Comparison of ENCODE assay signal across 10 cellular contexts in the genomic region with DNA sequence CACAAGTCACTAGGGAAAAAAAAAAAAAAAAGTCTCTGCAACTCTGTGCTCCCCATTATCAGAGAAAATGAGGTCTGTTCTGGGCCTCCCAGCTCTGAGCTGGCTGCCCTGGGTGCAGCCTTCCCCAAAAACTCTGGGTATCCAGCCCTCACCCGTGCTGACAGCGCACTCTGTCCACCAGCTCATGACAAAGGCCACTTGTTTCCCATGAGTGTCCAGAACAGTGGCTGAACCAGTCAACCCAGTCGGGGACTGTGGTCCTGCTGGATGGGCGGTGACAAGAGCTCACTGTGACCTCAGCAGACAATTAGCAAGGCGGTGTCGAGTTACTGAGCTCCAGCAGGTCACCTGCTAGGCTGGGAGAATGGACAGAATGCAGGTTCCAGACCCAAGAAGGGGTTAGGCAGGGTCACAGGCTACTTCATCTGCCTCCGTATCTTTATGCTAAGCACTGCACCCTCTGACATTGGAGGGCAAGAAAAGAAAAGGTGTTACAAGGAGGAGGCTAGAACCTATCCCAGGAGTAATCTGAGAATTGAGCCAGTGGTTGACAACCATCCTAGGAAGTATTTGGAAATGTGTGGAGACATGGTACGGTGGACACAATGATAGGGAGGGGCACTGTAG. TPM values are rescaled to one million over a fixed set of nuclear protein-coding genes. Genes with fewer than 3 reads are reported as not detected.
A peak's percentile ranks its signal among the peaks of the same experiment; 100 is the strongest.
DNase-seq lines count a peak whose midpoint lies in the region; ATAC-seq and TF ChIP-seq lines count a peak whose summit lies in the region.
"Had no signal": no experiment of that assay in that cellular context is flagged by ENCODE, and none has a peak within 500 bp of the region (broad histone marks: within the 10 kb centered on the region; RNA-seq: fewer than 3 reads in every experiment).

No MANE protein-coding gene starts in this region.

- WGBS in endodermal cell (ENCODE audit: insufficient coverage in 1 of 2, insufficient read length in 1 of 2), 2 experiments: 40% methylated on average over 7 to 8 of the region's 8 CpGs

- H3K27me3 Mint-ChIP-seq in endodermal cell (ENCODE audit: insufficient read depth): no peaks in the 10 kb centered on the region

- H3K4me1 ChIP-seq in endodermal cell (ENCODE audit: control insufficient read depth, insufficient read depth, low read length) (peaks cover 26% of the 10 kb centered on the region), upper lobe of right lung (peaks cover 25% of the 10 kb centered on the region)

- peak; percentile 93 for ATAC-seq in upper lobe of right lung

- H3K36me3 ChIP-seq in endodermal cell (ENCODE audit: control insufficient read depth, insufficient read depth, low read length) (no peaks in the 10 kb centered on the region), upper lobe of right lung (no peaks in the 10 kb centered on the region)

- H3K9me3 Mint-ChIP-seq in endodermal cell: no peaks in the 10 kb centered on the region
- H3K9me3 Mint-ChIP-seq: activated naive CD4-positive, alpha-beta T cell treated with anti-CD3 and anti-CD28 coated beads, Interleukin-2, amount 10 ng/mL, durations not matched to agents 7 days and 5 days; immature natural killer cell had no signal

- H3K27me3 ChIP-seq in endodermal cell (ENCODE audit: control insufficient read depth, insufficient read depth, low read length, poor library complexity, severe bottlenecking): no peaks in the 10 kb centered on the region
- no peaks in the 10 kb centered on the region for H3K27me3 ChIP-seq in upper lobe of right lung

- H3K36me3 Mint-ChIP-seq in endodermal cell (ENCODE audit: low read depth): no peaks in the 10 kb centered on the region
- H3K36me3 Mint-ChIP-seq: activated naive CD4-positive, alpha-beta T cell treated with anti-CD3 and anti-CD28 coated beads, Interleukin-2, amount 10 ng/mL, durations not matched to agents 7 days and 5 days; immature natural killer cell had no signal

- peaks cover 75% of the 10 kb centered on the region for H3K4me1 Mint-ChIP-seq in endodermal cell
- H3K4me1 Mint-ChIP-seq: activated naive CD4-positive, alpha-beta T cell treated with anti-CD3 and anti-CD28 coated beads, Interleukin-2, amount 10 ng/mL, durations not matched to agents 7 days and 5 days had no signal

- intact Hi-C loops in upper lobe of right lung (cut with DNase I): no loop called here

- H3K9me3 ChIP-seq in endodermal cell (ENCODE audit: control insufficient read depth, low read length) (no peaks in the 10 kb centered on the region), upper lobe of right lung (no peaks in the 10 kb centered on the region)

- H3K4me3 ChIP-seq in endodermal cell (ENCODE audit: low read length) (no peak overlapping the region), upper lobe of right lung (no peak overlapping the region)

- H3K4me3 Mint-ChIP-seq in endodermal cell: peak overlapping the region; percentile 7
- H3K4me3 Mint-ChIP-seq: activated naive CD4-positive, alpha-beta T cell treated with anti-CD3 and anti-CD28 coated beads, Interleukin-2, amount 10 ng/mL, durations not matched to agents 7 days and 5 days; immature natural killer cell had no signal

- peak overlapping the region; percentile 74 for H3K27ac ChIP-seq in endodermal cell (ENCODE audit: low read depth, low read length)
- peak overlapping the region; percentile 36 for H3K27ac ChIP-seq in upper lobe of right lung

- TF ChIP-seq CTCF in endodermal cell (conservative IDR thresholded peaks at IDR 0.05) (no peak), upper lobe of right lung (IDR thresholded peaks at IDR 0.05) (no peak), GM13977 (IDR thresholded peaks at IDR 0.05; ENCODE audit: extremely low read depth, insufficient read depth, missing control alignments) (no peak)

- no peak overlapping the region for H3K9ac ChIP-seq in endodermal cell (ENCODE audit: extremely low read depth, low read length, poor library complexity, severe bottlenecking)

- in situ Hi-C loops in GM13977 (cut with MboI; ENCODE audit: low pct_unique_long_range_greater_than_20kb, low sequenced_read_pairs, unreplicated experiment): no loop called here

- peak; percentile 41 for DNase-seq in DMS 273 (lab: John Stamatoyannopoulos, UW; ENCODE audit: unreplicated experiment)
- DNase-seq in DMS 273 treated with DMSO at 0.1 percent for 48 hours (lab: John Stamatoyannopoulos, UW): no peak
- peak; percentile 93 for DNase-seq in endodermal cell
- peak; percentile 89 for DNase-seq in medulla oblongata (ENCODE audit: extremely low spot score)
- peak; percentile 83 for DNase-seq in upper lobe of right lung
- no peak for DNase-seq in amniotic stem cell (lab: John Stamatoyannopoulos, UW)
- no peak for DNase-seq in GM13977 (ENCODE audit: low spot score)
- DNase-seq in activated gamma-delta T cell (lab: John Stamatoyannopoulos, UW): no peak
- DNase-seq: activated naive CD4-positive, alpha-beta T cell treated with anti-CD3 and anti-CD28 coated beads, Interleukin-2, amount 10 ng/mL, durations not matched to agents 7 days and 5 days; immature natural killer cell had no signal

- H3K27ac Mint-ChIP-seq in endodermal cell: peak overlapping the region; percentile 94
- H3K27ac Mint-ChIP-seq: activated naive CD4-positive, alpha-beta T cell treated with anti-CD3 and anti-CD28 coated beads, Interleukin-2, amount 10 ng/mL, durations not matched to agents 7 days and 5 days had no signal

RNA-seq across cellular contexts. Expression of a gene that starts 37.2 kb away (rescaled TPM):
- total RNA-seq in endodermal cell (10 to 100 TPM; 79.4 to 83.4 TPM), upper lobe of right lung (19.3 TPM)
- 55.8 TPM for polyA plus RNA-seq in endodermal cell (2013, experiment 1 of 2)
- 53.5 TPM for polyA plus RNA-seq in endodermal cell (2013, experiment 2 of 2)

Comparison
In these comparisons a context has a peak if more than half of its experiments do, and no peak if none do; other contexts are left out.
1. DNase-seq: peak in DMS 273 (single experiment), endodermal cell (single experiment), medulla oblongata (single experiment) and upper lobe of right lung (single experiment); none in DMS 273 treated with DMSO at 0.1 percent for 48 hours (single experiment), amniotic stem cell (single experiment), GM13977 (single experiment) and activated gamma-delta T cell (single experiment).